8 cellular contexts compared by ENCODE assay signal in the genomic region with DNA sequence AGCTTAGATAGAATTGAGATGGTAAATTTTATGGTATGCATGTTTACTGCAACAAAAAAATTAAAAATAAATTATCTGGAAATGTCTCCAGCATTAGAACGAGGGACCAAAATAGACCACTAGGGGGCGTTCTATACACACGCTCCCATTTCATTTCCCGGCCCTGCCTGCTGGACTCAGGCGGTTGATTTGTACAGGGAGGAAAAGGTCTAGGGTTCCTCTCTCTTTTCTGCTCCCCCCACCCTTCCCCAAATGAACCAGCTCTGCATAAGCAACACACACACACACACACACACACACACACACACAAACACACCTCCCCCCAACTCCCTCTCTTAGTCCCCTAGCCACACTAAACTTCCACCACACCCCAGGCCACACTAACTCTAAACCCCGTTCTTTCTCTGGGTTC. TPM values are rescaled to one million over a fixed set of nuclear protein-coding genes. Genes with fewer than 3 reads are reported as not detected.
DNase-seq lines count a peak whose midpoint lies in the region; ATAC-seq, FAIRE-seq and TF ChIP-seq lines count a peak whose summit lies in the region.

No MANE protein-coding gene starts in this region.

- DNase-seq in AG04449 (ENCODE audit: low read depth, low spot score) (no peak), GM19239 (ENCODE audit: insufficient read length, low spot score) (peak; percentile 69), NCI-H2171 treated with DMSO at 0.1 percent for 48 hours (lab: John Stamatoyannopoulos, UW) (peak; percentile 72), mammary epithelial cell (peak; percentile 32), left colon (peak in 1 of 2 donors; percentile 58)
- peak; percentile 30 to 52 for DNase-seq in stimulated activated CD4-positive, alpha-beta T cell treated with anti-CD3 and anti-CD28 coated beads, Interleukin-4, amount 100 ng/mL, for 4 hours

- POLR2A ChIA-PET in AG04449 (lab: Yijun Ruan, JAX), result no interaction called here

- H3K27ac ChIP-seq in VCaP (no peak overlapping the region), mammary epithelial cell (ENCODE audit: insufficient read depth, low read depth, low read length) (no peak overlapping the region)

- BruUV-seq in mammary epithelial cell (replicated peaks; lab: Mats Ljungman, UMichigan), result no TSS peak

- H3K4me1 ChIP-seq in mammary epithelial cell (ENCODE audit: insufficient read depth, low read length), result no peaks in the 10 kb centered on the region

- peak overlapping the region; percentile 43 for H2AFZ ChIP-seq in mammary epithelial cell (ENCODE audit: low read depth, low read length)

- WGBS in mammary epithelial cell (ENCODE audit: low coverage, missing lambda C conversion rate), result 8% methylated on average over 6 of the region's 6 CpGs

- TF ChIP-seq CTCF in AG04449 (IDR thresholded peaks at IDR 0.05; ENCODE audit: insufficient read depth, low read length, missing control alignments) (peak; percentile 67), VCaP (conservative IDR thresholded peaks at IDR 0.05) (peak; percentile 93), mammary epithelial cell (conservative IDR thresholded peaks at IDR 0.05 in 1 of 2, IDR thresholded peaks at IDR 0.05 in 1 of 2; ENCODE audit: extremely low read depth in 1 of 2, insufficient read depth in 1 of 2, low read depth in 1 of 2, low read length in 2 of 2) (peak; percentile 71 to 84)

- H3K4me3 ChIP-seq in AG04449 (ENCODE audit: low read depth, low read length) (no peak overlapping the region), mammary epithelial cell (replicated peaks in 1 of 3; ENCODE audit: insufficient read depth in 1 of 3, low read depth in 2 of 3, low read length in 3 of 3) (no peak overlapping the region)

- no peak overlapping the region for H3K9ac ChIP-seq in mammary epithelial cell (ENCODE audit: insufficient read depth, low read length)

- no peaks in the 10 kb centered on the region for H3K9me3 ChIP-seq in mammary epithelial cell (replicated peaks; ENCODE audit: insufficient read depth, low read length)

- CTCF ChIA-PET in AG04449 (lab: Yijun Ruan, JAX), result interaction anchor here (0.7 to 7.7 kb wide), 28 partner anchors 9 to 377 kb away, joined by 3 to 157 read pairs (median 4); a partner anchor contains a TSS
- CTCF ChIA-PET in mammary epithelial cell (lab: Charles Lee; ENCODE audit: low non-redundant PET), result interaction anchor here (0.6 to 0.7 kb wide), 2 partner anchors 56 to 125 kb away, joined by 3 to 4 read pairs; no protein-coding TSS in a partner anchor

- no peaks in the 10 kb centered on the region for H3K36me3 ChIP-seq in mammary epithelial cell (ENCODE audit: insufficient read depth, low read length)

- ATAC-seq in left colon, result peak; percentile 81
- ATAC-seq in GM18873 (IDR thresholded peaks at IDR 0.05; ENCODE audit: low FRiP score, unreplicated experiment), result no peak

- in situ Hi-C loops in mammary epithelial cell (cut with MboI; ENCODE audit: low sequenced_read_pairs in 2 of 2), result loop anchor here (5.0 to 10.0 kb wide), 2 partner anchors 106 to 129 kb away; no protein-coding TSS in a partner anchor

- peak; percentile 82 for FAIRE-seq in GM19239 (lab: Jason Lieb, UNC)

- intact Hi-C loops in mammary epithelial cell (cut with micrococcal nuclease), result loop anchor here (1.0 to 5.0 kb wide), 4 partner anchors 50 to 379 kb away; no protein-coding TSS in a partner anchor
- intact Hi-C loops in left colon (cut with DNase I, micrococcal nuclease), result loop anchor here in 1 of 2 donors (5.0 kb wide), 1 partner anchor 124 kb away; no protein-coding TSS in a partner anchor

- no peak overlapping the region for H3K4me2 ChIP-seq in mammary epithelial cell (ENCODE audit: insufficient read depth, low read depth, low read length)

- H4K20me1 ChIP-seq in mammary epithelial cell (ENCODE audit: insufficient read depth, low read length), result no peaks in the 10 kb centered on the region

- H3K27me3 ChIP-seq in mammary epithelial cell (ENCODE audit: insufficient read depth, low read length), result no peaks in the 10 kb centered on the region

- H3K79me2 ChIP-seq in mammary epithelial cell (ENCODE audit: insufficient read depth, low read length), result no peaks in the 10 kb centered on the region

- dilution Hi-C loops in mammary epithelial cell (cut with HindIII; ENCODE audit: low sequenced_read_pairs), result no loop called here

RNA-seq across cellular contexts. Expression of a gene that starts 7.8 kb away (rescaled TPM):
- under 1 TPM in 1 of 2 donors, not detected in 1; 0.09 TPM for total RNA-seq in mammary epithelial cell
- polyA plus RNA-seq in mammary epithelial cell, result 0.01 TPM
- not detected for polyA minus RNA-seq in mammary epithelial cell
- 1 to 10 TPM; 1.2 to 2.3 TPM for total RNA-seq in left colon
